10 cellular contexts compared by ENCODE assay signal in genomic region chr17:65062168-65062915, GRCh38. TPM values are rescaled to one million over a fixed set of nuclear protein-coding genes. Genes with fewer than 3 reads are reported as not detected.
A peak's percentile ranks its signal among the peaks of the same experiment; 100 is the strongest.
DNase-seq lines count a peak whose midpoint lies in the region; ATAC-seq, FAIRE-seq and TF ChIP-seq lines count a peak whose summit lies in the region.
"Had no signal": no experiment of that assay in that cellular context is flagged by ENCODE, and none has a peak within 500 bp of the region (broad histone marks: within the 10 kb centered on the region; RNA-seq: fewer than 3 reads in every experiment).

No MANE protein-coding gene starts in this region.

- no peak overlapping the region for H3K9ac ChIP-seq in rectal smooth muscle tissue (ENCODE audit: low read length)

- FAIRE-seq in H54 (lab: Jason Lieb, UNC), result no peak

- H3K4me3 ChIP-seq in rectal smooth muscle tissue (ENCODE audit: low read length), result no peak overlapping the region
- H3K4me3 ChIP-seq: right lobe of liver had no signal

- intact Hi-C loops in left cardiac atrium (cut with DNase I), result loop anchor here in 1 of 2 donors (5.0 kb wide), 1 partner anchor 40 kb away; no protein-coding TSS in a partner anchor

- DNase-seq in H4 (ENCODE audit: low spot score), result peak; percentile 73
- DNase-seq in left cardiac atrium, result no peak
- no peak for DNase-seq in activated naive CD4-positive, alpha-beta T cell treated with anti-CD3 and anti-CD28 coated beads, Interleukin-2, amount 50 U/mL, for 16 hours
- no peak for DNase-seq in H54 (ENCODE audit: insufficient read length, low spot score)
- DNase-seq: right lobe of liver had no signal

- H3K27ac ChIP-seq in VCaP (peak overlapping the region; percentile 32), rectal smooth muscle tissue (ENCODE audit: low read depth, low read length) (peak overlapping the region; percentile 7)
- H3K27ac ChIP-seq: C4-2B had no signal

- no peaks in the 10 kb centered on the region for H3K27me3 ChIP-seq in rectal smooth muscle tissue (ENCODE audit: control insufficient read depth, insufficient read depth, low read length)
- H3K27me3 ChIP-seq: right lobe of liver had no signal

- peaks cover 2% of the 10 kb centered on the region for H3K4me1 ChIP-seq in rectal smooth muscle tissue (ENCODE audit: control insufficient read depth, insufficient read depth, low read length)

- ATAC-seq in left cardiac atrium, result peak; percentile 32 to 33
- ATAC-seq in GM21723 (IDR thresholded peaks at IDR 0.05; ENCODE audit: unreplicated experiment), result no peak
- no peak for ATAC-seq in HG03159 (IDR thresholded peaks at IDR 0.05; ENCODE audit: unreplicated experiment)

- TF ChIP-seq POLR2A in H54 (IDR thresholded peaks at IDR 0.05; ENCODE audit: low read depth, low read length), result no peak

- TF ChIP-seq CTCF in VCaP (conservative IDR thresholded peaks at IDR 0.05), result no peak

- H3K36me3 ChIP-seq in rectal smooth muscle tissue (ENCODE audit: control insufficient read depth, insufficient read depth, low read length), result no peaks in the 10 kb centered on the region
- H3K36me3 ChIP-seq: right lobe of liver had no signal

RNA-seq across cellular contexts. Expression of gene GNA13, which starts 5.8 kb away (rescaled TPM):
- total RNA-seq in H4 (2014; rRNA removed; shearing (Covaris generic)), result 48.0 and 62.1 TPM in 2 replicates
- 10 to 100 TPM; 24.6 to 25.9 TPM for total RNA-seq in left cardiac atrium

Comparison
In these comparisons a context has a peak if more than half of its experiments do, and no peak if none do; other contexts are left out.
1. ATAC-seq: peak in left cardiac atrium (2 of 2); none in GM21723 (single experiment) and HG03159 (single experiment).